In the genomic region with DNA sequence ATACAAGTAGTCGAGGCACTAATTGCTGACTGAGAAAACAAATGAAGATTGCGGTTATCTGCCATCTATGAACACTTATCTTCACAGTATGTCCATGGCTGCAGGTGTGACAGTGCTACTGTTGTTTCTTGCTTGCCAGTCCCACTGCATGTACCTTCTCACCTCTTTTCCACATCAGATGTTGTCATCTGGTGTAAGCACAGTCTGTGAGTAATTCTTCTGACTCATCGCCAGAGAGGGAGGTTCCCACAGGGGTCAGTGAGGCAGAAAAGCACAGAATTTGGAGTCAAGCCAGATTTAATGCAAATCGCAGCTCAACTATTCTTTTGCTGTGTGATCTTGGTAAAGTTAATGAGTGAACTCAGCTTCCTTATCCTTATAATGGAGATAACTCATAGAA, we compare ENCODE assay signal across 8 cellular contexts.
DNase-seq lines count a peak whose midpoint lies in the region; ATAC-seq, FAIRE-seq and TF ChIP-seq lines count a peak whose summit lies in the region.

No MANE protein-coding gene starts in this region.

- no peak overlapping the region for H2AFZ ChIP-seq in keratinocyte (ENCODE audit: control insufficient read depth, low read length)

- no peak overlapping the region for H3K9ac ChIP-seq in keratinocyte (ENCODE audit: control insufficient read depth, extremely low read depth, insufficient read depth, low read length)

- ATAC-seq in GM19397 (IDR thresholded peaks at IDR 0.05; ENCODE audit: unreplicated experiment): peak; percentile 91
- ATAC-seq in HG03175 (IDR thresholded peaks at IDR 0.05; ENCODE audit: unreplicated experiment): peak; percentile 90

- H3K4me2 ChIP-seq in keratinocyte (ENCODE audit: control insufficient read depth, extremely low read depth, insufficient read depth, low read depth, low read length): peak overlapping the region; percentile 6

- no peaks in the 10 kb centered on the region for H3K79me2 ChIP-seq in keratinocyte (ENCODE audit: control insufficient read depth, insufficient read depth, low read length)

- DNase-seq in GM03348 (ENCODE audit: low spot score) (peak; percentile 38), RPMI8226 (peak; percentile 3), keratinocyte (ENCODE audit: low read depth, low spot score) (peak; percentile 46), DMS114 treated with DMSO at 0.1 percent for 48 hours (lab: John Stamatoyannopoulos, UW; ENCODE audit: unreplicated experiment) (no peak), superior temporal gyrus (ENCODE audit: extremely low spot score) (no peak), NOMO-1 treated with dmso at 0.1 percent for 144 hours (lab: John Stamatoyannopoulos, UW; ENCODE audit: unreplicated experiment) (no peak)

- no peaks in the 10 kb centered on the region for H3K9me1 ChIP-seq in keratinocyte (ENCODE audit: control insufficient read depth, extremely low read depth, insufficient read depth, low read length)

- no peak overlapping the region for H3K4me3 ChIP-seq in keratinocyte (ENCODE audit: control insufficient read depth in 2 of 3, extremely low read depth in 1 of 3, insufficient read depth in 2 of 3, low read depth in 1 of 3, low read length in 3 of 3)

- H3K36me3 ChIP-seq in keratinocyte (ENCODE audit: control insufficient read depth in 2 of 2, extremely low read depth in 1 of 2, insufficient read depth in 2 of 2, low read length in 2 of 2): no peaks in the 10 kb centered on the region

- no peaks in the 10 kb centered on the region for H3K27me3 ChIP-seq in keratinocyte (ENCODE audit: control insufficient read depth, extremely low read depth, insufficient read depth, low read length)

- TF ChIP-seq CTCF in keratinocyte (optimal IDR thresholded peaks at IDR 0.05 in 1 of 3, IDR thresholded peaks at IDR 0.05 in 1 of 3, conservative IDR thresholded peaks at IDR 0.05 in 1 of 3; ENCODE audit: extremely low read depth in 1 of 3, insufficient read depth in 2 of 3, low read length in 3 of 3): no peak

- dilution Hi-C loops in keratinocyte (cut with MboI; ENCODE audit: extremely low pct_ligation_motif_present, low sequenced_read_pairs): no loop called here

- FAIRE-seq in keratinocyte (lab: Jason Lieb, UNC): peak; percentile 89

- H3K4me1 ChIP-seq in keratinocyte (ENCODE audit: control insufficient read depth, extremely low read depth, insufficient read depth, low read length): peaks cover 11% of the 10 kb centered on the region

- H3K27ac ChIP-seq in keratinocyte (ENCODE audit: control insufficient read depth, insufficient read depth, low read length): no peak overlapping the region

- no peaks in the 10 kb centered on the region for H4K20me1 ChIP-seq in keratinocyte (ENCODE audit: control insufficient read depth, extremely low read depth, insufficient read depth, low read length)

- H3K9me3 ChIP-seq in keratinocyte (ENCODE audit: control insufficient read depth, low read depth, low read length): no peaks in the 10 kb centered on the region

Comparison
In these comparisons a context has a peak if more than half of its experiments do, and no peak if none do; other contexts are left out.
1. DNase-seq: peak in GM03348 (single experiment), RPMI8226 (single experiment) and keratinocyte (single experiment); none in DMS114 treated with DMSO at 0.1 percent for 48 hours (single experiment), superior temporal gyrus (single experiment) and NOMO-1 treated with dmso at 0.1 percent for 144 hours (single experiment).